8 cellular contexts compared by ENCODE assay signal in the genomic region with DNA sequence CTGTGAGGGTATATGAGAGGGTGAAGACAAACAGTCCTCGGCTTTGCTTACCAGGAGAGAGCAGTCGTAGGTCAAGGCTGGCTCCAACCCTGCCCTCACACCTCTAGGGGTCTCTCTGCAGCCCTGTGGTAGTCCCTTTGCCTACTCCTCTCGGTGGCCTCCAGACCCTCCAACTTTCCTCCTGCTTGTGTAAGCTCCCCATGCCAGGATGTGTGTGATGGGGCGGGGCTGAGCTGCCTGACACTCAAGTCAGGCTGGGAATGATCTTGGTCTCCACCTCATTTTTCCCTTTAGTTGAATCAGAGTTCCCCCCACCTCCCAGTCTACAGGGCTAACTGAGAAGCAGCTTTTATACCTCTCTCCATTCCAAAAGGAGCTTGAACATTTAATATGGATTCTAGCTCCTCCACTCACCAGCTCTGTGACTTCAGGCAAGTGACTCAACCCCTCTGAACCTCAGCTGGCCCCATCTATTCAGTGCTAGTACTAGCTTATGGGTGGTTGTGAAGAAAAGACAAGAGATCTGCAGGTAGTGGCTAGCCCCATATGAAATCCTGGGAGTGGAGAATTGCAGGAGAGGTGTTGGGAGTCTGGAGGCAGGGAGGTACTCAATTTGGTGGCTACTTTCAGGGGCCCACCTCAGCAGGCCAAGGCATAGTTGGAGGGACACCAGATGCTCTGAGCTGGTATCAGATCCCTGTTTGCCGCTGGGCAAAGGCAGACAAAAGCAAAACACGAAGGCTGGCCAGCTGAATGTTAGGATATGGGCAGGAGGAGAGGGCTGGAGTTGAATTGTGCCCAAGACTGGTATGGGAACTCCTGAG. TPM values are rescaled to one million over a fixed set of nuclear protein-coding genes. Genes with fewer than 3 reads are reported as not detected.
DNase-seq lines count a peak whose midpoint lies in the region; ATAC-seq, FAIRE-seq and TF ChIP-seq lines count a peak whose summit lies in the region.

No MANE protein-coding gene starts in this region.

- intact Hi-C loops in heart left ventricle (cut with DNase I) (loop anchor here in 1 of 10 donors (5.0 kb wide), 1 partner anchor 47 kb away; no protein-coding TSS in a partner anchor), Right ventricle myocardium superior (cut with DNase I) (no loop called here)

- H3K27me3 ChIP-seq in heart left ventricle (no peaks in the 10 kb centered on the region), subcutaneous abdominal adipose tissue (ENCODE audit: control insufficient read depth in 5 of 5, insufficient read depth in 4 of 5, low read length in 5 of 5) (no peaks in the 10 kb centered on the region)

- H3K36me3 ChIP-seq in heart left ventricle (peaks cover 0 to 8% (median 0%) of the 10 kb centered on the region in 9 donors), subcutaneous abdominal adipose tissue (ENCODE audit: control insufficient read depth in 5 of 5, insufficient read depth in 5 of 5, low read length in 5 of 5) (peaks cover 0 to 21% (median 13%) of the 10 kb centered on the region in 5 donors)

- H3K4me3 Mint-ChIP-seq in activated naive CD8-positive, alpha-beta T cell, result peak overlapping the region; percentile 95

- no peaks in the 10 kb centered on the region for H3K27me3 Mint-ChIP-seq in activated naive CD8-positive, alpha-beta T cell

- no peaks in the 10 kb centered on the region for H3K9me3 Mint-ChIP-seq in activated naive CD8-positive, alpha-beta T cell (ENCODE audit: low read depth)

- H3K27ac ChIP-seq in heart left ventricle, result peak overlapping the region in 11 of 12 donors; percentile 87 to 99 (median 93)
- peak overlapping the region; percentile 99 for H3K27ac ChIP-seq in subcutaneous abdominal adipose tissue (ENCODE audit: low read depth, low read length)

- peak overlapping the region; percentile 39 to 88 (median 72) for H3K4me3 ChIP-seq in heart left ventricle
- H3K4me3 ChIP-seq in iPS-18c (ENCODE audit: insufficient read depth, low read depth, low read length), result peak overlapping the region; percentile 43
- H3K4me3 ChIP-seq in subcutaneous abdominal adipose tissue (ENCODE audit: low read depth in 1 of 5, low read length in 5 of 5), result peak overlapping the region; percentile 64 to 86 (median 75)

- ATAC-seq in heart left ventricle (no peak), Right ventricle myocardium superior (ENCODE audit: poor library complexity) (no peak)

- FAIRE-seq in H54 (lab: Jason Lieb, UNC), result no peak

- DNase-seq in heart left ventricle (peak in 1 of 5 donors; percentile 61), Right ventricle myocardium superior (no peak), LHCN-M2 (ENCODE audit: low read depth) (peak; percentile 22), H54 (ENCODE audit: insufficient read length, low spot score) (no peak), NCI-H128 (lab: John Stamatoyannopoulos, UW; ENCODE audit: unreplicated experiment) (no peak)

- H3K4me1 Mint-ChIP-seq in activated naive CD8-positive, alpha-beta T cell (ENCODE audit: low read depth), result peaks cover 27% of the 10 kb centered on the region

- peak overlapping the region; percentile 84 for H3K27ac Mint-ChIP-seq in activated naive CD8-positive, alpha-beta T cell

- H3K36me3 Mint-ChIP-seq in activated naive CD8-positive, alpha-beta T cell, result no peaks in the 10 kb centered on the region

- TF ChIP-seq POLR2A in heart left ventricle (IDR thresholded peaks at IDR 0.05) (no peak), H54 (IDR thresholded peaks at IDR 0.05; ENCODE audit: low read depth, low read length) (no peak)

- peak overlapping the region; percentile 40 to 69 (median 58) for H3K9ac ChIP-seq in subcutaneous abdominal adipose tissue (ENCODE audit: low read length in 5 of 5)

- no peak for TF ChIP-seq CTCF in heart left ventricle (IDR thresholded peaks at IDR 0.05)

- H3K4me1 ChIP-seq in heart left ventricle (peaks cover 9 to 94% (median 82%) of the 10 kb centered on the region in 12 donors), subcutaneous abdominal adipose tissue (ENCODE audit: control insufficient read depth in 5 of 5, insufficient read depth in 5 of 5, low read length in 5 of 5) (peaks cover 29 to 94% (median 87%) of the 10 kb centered on the region in 5 donors)

- 4 to 21% (median 20%) methylated on average over 6 of the region's 6 CpGs for WGBS in heart left ventricle, 4 donors

- H3K9me3 ChIP-seq in heart left ventricle (no peaks in the 10 kb centered on the region), iPS-18c (ENCODE audit: control insufficient read depth, insufficient read depth, low read length) (no peaks in the 10 kb centered on the region), subcutaneous abdominal adipose tissue (ENCODE audit: control insufficient read depth in 5 of 5, low read length in 5 of 5) (no peaks in the 10 kb centered on the region)

RNA-seq across cellular contexts. Expression of a gene that starts 1.0 kb away (rescaled TPM):
- total RNA-seq in heart left ventricle (100 to 1,000 TPM in 8 of 9 donors, 10 to 100 TPM in 1; 94.9 to 319 (median 136) TPM), Right ventricle myocardium superior (181 TPM), LHCN-M2 (2014; rRNA removed) (58.5 and 77.7 TPM in 2 replicates)
- 10 to 100 TPM; 48.0 to 77.5 TPM for polyA plus RNA-seq in heart left ventricle
- 53.2 TPM for polyA plus RNA-seq in LHCN-M2 (2012)

RNA-seq across cellular contexts. Expression of a gene that starts 7.6 kb away (rescaled TPM):
- total RNA-seq in heart left ventricle (under 1 TPM in 6 of 9 donors, not detected in 3; 0.31 to 0.96 (median 0.68) TPM), Right ventricle myocardium superior (0.56 TPM), LHCN-M2 (2014; rRNA removed) (10.6 and 38.0 TPM in 2 replicates)
- under 1 TPM in 1 of 2 donors, not detected in 1; 0.42 TPM for polyA plus RNA-seq in heart left ventricle
- polyA plus RNA-seq in LHCN-M2 (2012), result 10.4 TPM

RNA-seq across cellular contexts. Expression of a gene that starts 22.5 kb away (rescaled TPM):
- total RNA-seq in heart left ventricle, result 1,000 to 10,000 TPM in 2 of 9 donors, 100 to 1,000 TPM in 7; 725 to 1,040 (median 857) TPM
- polyA plus RNA-seq in heart left ventricle, result 100 to 1,000 TPM; 375 to 959 TPM
- total RNA-seq in Right ventricle myocardium superior, result 853 TPM
- total RNA-seq in LHCN-M2 (2014; rRNA removed), result 1,077 and 1,155 TPM in 2 replicates
- 622 TPM for polyA plus RNA-seq in LHCN-M2 (2012)

RNA-seq across cellular contexts. Expression of a gene that starts 33.0 kb away (rescaled TPM):
- 10 to 100 TPM; 18.1 to 35.6 (median 26.4) TPM for total RNA-seq in heart left ventricle
- 10 to 100 TPM; 10.2 to 36.7 TPM for polyA plus RNA-seq in heart left ventricle
- total RNA-seq in Right ventricle myocardium superior, result 19.4 TPM
- total RNA-seq in LHCN-M2 (2014; rRNA removed), result 111 and 117 TPM in 2 replicates
- 90.7 TPM for polyA plus RNA-seq in LHCN-M2 (2012)

RNA-seq across cellular contexts. Expression of a gene that starts 41.0 kb away (rescaled TPM):
- 10 to 100 TPM in 1 of 9 donors, 1 to 10 TPM in 8; 2.5 to 13.1 (median 3.8) TPM for total RNA-seq in heart left ventricle
- polyA plus RNA-seq in heart left ventricle, result 1 to 10 TPM; 4.0 to 5.8 TPM
- 3.7 TPM for total RNA-seq in Right ventricle myocardium superior
- 8.6 and 11.5 TPM in 2 replicates for total RNA-seq in LHCN-M2 (2014; rRNA removed)
- polyA plus RNA-seq in LHCN-M2 (2012), result 5.1 TPM
